ENCODE assay signal across 8 cellular contexts in the genomic region with DNA sequence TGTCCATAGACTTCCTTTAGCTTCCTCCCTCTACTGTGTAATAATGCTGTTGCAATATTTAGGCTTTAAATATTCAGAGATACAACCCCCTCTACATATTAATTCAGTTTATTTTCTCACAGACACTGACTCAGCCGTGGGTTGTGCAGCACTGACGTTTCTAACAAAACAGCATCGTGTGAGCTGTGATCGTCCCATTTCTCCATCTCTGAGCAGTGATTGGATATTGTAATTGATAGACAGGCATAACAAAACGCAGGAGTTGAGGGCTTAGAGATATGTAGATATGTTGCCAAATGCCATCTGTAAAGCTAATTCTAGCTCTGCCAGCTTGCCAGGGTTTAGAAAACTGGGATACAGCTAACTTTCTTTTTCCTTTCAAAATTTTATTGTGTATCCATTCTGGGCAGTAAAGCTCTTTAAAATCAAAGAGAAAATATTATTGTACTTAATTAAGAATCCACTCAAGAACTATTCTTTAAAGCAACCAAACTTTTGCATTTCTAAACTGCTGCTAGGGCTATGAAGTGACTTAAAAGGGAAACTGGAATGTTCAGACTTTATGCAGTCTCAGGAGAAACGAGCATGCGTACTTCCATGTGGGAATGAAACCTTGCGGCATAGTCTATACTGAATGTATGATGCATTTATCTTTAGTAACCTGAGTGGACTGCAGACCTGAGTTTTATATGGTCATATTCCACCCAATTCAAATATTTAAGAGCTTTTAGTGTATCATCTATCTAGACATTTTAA. TPM values are rescaled to one million over a fixed set of nuclear protein-coding genes. Genes with fewer than 3 reads are reported as not detected.
DNase-seq lines count a peak whose midpoint lies in the region; ATAC-seq, FAIRE-seq and TF ChIP-seq lines count a peak whose summit lies in the region.

No MANE protein-coding gene starts in this region.

- H3K9ac ChIP-seq in liver (ENCODE audit: low read depth in 1 of 2, low read length in 2 of 2) (peak overlapping the region; percentile 25 to 43), HepG2 (ENCODE audit: insufficient read depth, low read depth, low read length) (no peak overlapping the region)

- H3K4me1 Mint-ChIP-seq in WTC11 = peaks cover 37% of the 10 kb centered on the region
- peaks cover 5% of the 10 kb centered on the region for H3K4me1 Mint-ChIP-seq in glutamatergic neuron (ENCODE audit: low read depth, unreplicated experiment)

- in situ Hi-C loops in HepG2 (cut with HindIII; ENCODE audit: extremely low pct_ligation_motif_present, low pct_unique_long_range_greater_than_20kb) = no loop called here

- H3K27ac ChIP-seq in liver (ENCODE audit: low read depth in 1 of 2, low read length in 2 of 2) = peak overlapping the region; percentile 38 to 50
- no peak overlapping the region for H3K27ac ChIP-seq in HepG2 (ENCODE audit: extremely low read length, insufficient read depth, low read length)

- H3K36me3 ChIP-seq in liver (ENCODE audit: control insufficient read depth in 4 of 4, insufficient read depth in 3 of 4, low read depth in 1 of 4, low read length in 3 of 4) = no peaks in the 10 kb centered on the region
- no peaks in the 10 kb centered on the region for H3K36me3 ChIP-seq in HepG2 (replicated peaks in 1 of 2; ENCODE audit: control insufficient read depth in 1 of 2, insufficient read depth in 2 of 2, low read length in 2 of 2)

- H3K4me1 ChIP-seq in liver (ENCODE audit: control insufficient read depth in 4 of 4, insufficient read depth in 4 of 4, low read length in 3 of 4) = peaks cover 0 to 7% (median 4%) of the 10 kb centered on the region in 4 donors
- no peaks in the 10 kb centered on the region for H3K4me1 ChIP-seq in HepG2 (ENCODE audit: insufficient read depth, low read length)

- no peaks in the 10 kb centered on the region for H3K36me3 Mint-ChIP-seq in WTC11
- H3K36me3 Mint-ChIP-seq in glutamatergic neuron (ENCODE audit: unreplicated experiment) = no peaks in the 10 kb centered on the region

- intact Hi-C loops in HepG2 (cut with micrococcal nuclease; ENCODE audit: unreplicated experiment) = no loop called here

- TF ChIP-seq RAD21 in liver (IDR thresholded peaks at IDR 0.05) (no peak), HepG2 (CRISPR knock-in tag; IDR thresholded peaks at IDR 0.05) (no peak)

- CTCF ChIA-PET in HepG2 (lab: Yijun Ruan, JAX; ENCODE audit: low intra/inter-chr PET ratio, low total read pairs) = no interaction called here
- CTCF ChIA-PET in WTC11 (lab: Charles Lee) = interaction anchor here (0.5 kb wide), 1 partner anchor 28 kb away, joined by 6 read pairs; no protein-coding TSS in a partner anchor

- H3K9me3 ChIP-seq in liver (ENCODE audit: control insufficient read depth in 4 of 4, low read length in 3 of 4) (no peaks in the 10 kb centered on the region), HepG2 (ENCODE audit: low read length) (no peaks in the 10 kb centered on the region)

- no peak overlapping the region for H2AFZ ChIP-seq in HepG2 (ENCODE audit: low read length)

- H3K27me3 Mint-ChIP-seq in WTC11 (ENCODE audit: low read depth) (no peaks in the 10 kb centered on the region), glutamatergic neuron (ENCODE audit: unreplicated experiment) (no peaks in the 10 kb centered on the region)

- FAIRE-seq in HepG2 (lab: Jason Lieb, UNC) = no peak

- DNase-seq in HepG2 (ENCODE audit: low spot score) = no peak
- DNase-seq in WTC11 (ENCODE audit: low spot score) = no peak
- DNase-seq in glutamatergic neuron = no peak
- peak; percentile 96 for DNase-seq in renal cortical epithelial cell (ENCODE audit: low read depth)
- no peak for DNase-seq in activated CD4-positive, CD25-positive, alpha-beta regulatory T cell treated with anti-CD3 and anti-CD28 coated beads, Interleukin-2, amount 50 U/mL, for 72 hours

- TF ChIP-seq CTCF in liver (IDR thresholded peaks at IDR 0.05; ENCODE audit: low read depth, low read length, missing input control) = no peak
- TF ChIP-seq CTCF in HepG2 (CRISPR knock-in tag; IDR thresholded peaks at IDR 0.05) = no peak
- no peak for TF ChIP-seq CTCF in WTC11 (IDR thresholded peaks at IDR 0.05)
- no peak for TF ChIP-seq CTCF in glutamatergic neuron (IDR thresholded peaks at IDR 0.05; ENCODE audit: partially characterized antibody, unreplicated experiment)

- no TSS peak for BruUV-seq in HepG2 (replicated peaks; lab: Mats Ljungman, UMichigan)

- H3K9me3 Mint-ChIP-seq in WTC11 (no peaks in the 10 kb centered on the region), glutamatergic neuron (ENCODE audit: unreplicated experiment) (no peaks in the 10 kb centered on the region)

- no peaks in the 10 kb centered on the region for H4K20me1 ChIP-seq in HepG2 (ENCODE audit: insufficient read depth, low read length)

- TF ChIP-seq EP300 in HepG2 (IDR thresholded peaks at IDR 0.05; ENCODE audit: low read depth in 2 of 2, low read length in 2 of 2) (no peak), HepG2 (CRISPR knock-in tag; IDR thresholded peaks at IDR 0.05; ENCODE audit: borderline replicate concordance) (no peak)

- TF ChIP-seq POLR2A in HepG2 (IDR thresholded peaks at IDR 0.05; ENCODE audit: insufficient read depth in 1 of 2, low read depth in 2 of 2, low read length in 2 of 2) = no peak

- ATAC-seq in HepG2 (no peak), WTC11 (peak; percentile 93), HG03039 (IDR thresholded peaks at IDR 0.05; ENCODE audit: unreplicated experiment) (no peak), GM18498 (IDR thresholded peaks at IDR 0.05; ENCODE audit: unreplicated experiment) (no peak)

- H3K4me3 ChIP-seq in liver (ENCODE audit: low read depth in 1 of 3, low read length in 3 of 3) (peak overlapping the region in 1 of 3 donors; percentile 11), HepG2 (replicated peaks in 1 of 3; ENCODE audit: insufficient read depth in 1 of 3, low read depth in 2 of 3, low read length in 3 of 3) (no peak overlapping the region)

- WGBS in liver = 42% methylated on average over 8 of the region's 8 CpGs
- 89% methylated on average over 8 of the region's 8 CpGs for WGBS in HepG2 (ENCODE audit: low lambda C conversion rate)

- no peak overlapping the region for H3K4me2 ChIP-seq in HepG2 (ENCODE audit: low read depth, low read length)

- peak overlapping the region; percentile 54 for H3K4me3 Mint-ChIP-seq in WTC11
- peak overlapping the region; percentile 31 for H3K4me3 Mint-ChIP-seq in glutamatergic neuron (ENCODE audit: unreplicated experiment)

- POLR2A ChIA-PET in HepG2 (lab: Yijun Ruan, JAX) = no interaction called here
- POLR2A ChIA-PET in WTC11 (lab: Charles Lee) = no interaction called here

- no peaks in the 10 kb centered on the region for H3K27me3 ChIP-seq in liver (ENCODE audit: control insufficient read depth in 4 of 4, insufficient read depth in 4 of 4, low read length in 3 of 4)
- no peaks in the 10 kb centered on the region for H3K27me3 ChIP-seq in HepG2 (ENCODE audit: control insufficient read depth in 1 of 2, insufficient read depth in 2 of 2, low read length in 2 of 2)

- H3K27ac Mint-ChIP-seq in WTC11 (peak overlapping the region; percentile 58; the same call in 1 of the 2 replicates), glutamatergic neuron (ENCODE audit: unreplicated experiment) (peak overlapping the region; percentile 10)

- peaks cover 3% of the 10 kb centered on the region for H3K79me2 ChIP-seq in HepG2 (ENCODE audit: insufficient read depth, low read length)

RNA-seq across cellular contexts. Expression of a gene that starts 22.7 kb away (rescaled TPM):
- total RNA-seq in liver (10 to 100 TPM; 12.6 to 12.7 TPM), HepG2 (2016; rRNA removed; fragmentation: Illumina TruSeq; extraction: Trizol) (26.6 and 37.0 TPM in 2 replicates), WTC11 (2021) (18.4 to 19.4 TPM (median 18.6 TPM) in 3 replicates), glutamatergic neuron (ENCODE audit: unreplicated experiment) (42.6 TPM), renal cortical epithelial cell (126 and 188 TPM in 2 replicates)
- polyA plus RNA-seq in liver (1 to 10 TPM; 3.7 to 5.0 TPM), HepG2 (2011; rRNA removed) (9.0 and 9.8 TPM in 2 replicates)
- 50.4 and 58.1 TPM in 2 replicates for total RNA-seq in HepG2 (2016; cell fraction: cytosol; rRNA removed; fragmentation: Illumina TruSeq; extraction: Trizol; ENCODE audit: low read depth)
- 25.7 and 37.4 TPM in 2 replicates for total RNA-seq in HepG2 (2016; cell fraction: insoluble cytoplasmic fraction; rRNA removed; fragmentation: Illumina TruSeq; extraction: Trizol)
- 31.8 and 33.6 TPM in 2 replicates for total RNA-seq in HepG2 (2016; cell fraction: membrane; rRNA removed; fragmentation: Illumina TruSeq; extraction: Trizol)
- total RNA-seq in HepG2 (2016; cell fraction: nucleus; rRNA removed; fragmentation: Illumina TruSeq; extraction: Trizol) = 16.6 and 16.8 TPM in 2 replicates
- 4.9 and 7.3 TPM in 2 replicates for polyA plus RNA-seq in HepG2 (2011; cell fraction: cytosol; rRNA removed)
- 2.9 and 4.9 TPM in 2 replicates for polyA plus RNA-seq in HepG2 (2011; cell fraction: nucleus; rRNA removed)
- polyA plus RNA-seq in HepG2 (2012) = 8.5 and 9.6 TPM in 2 replicates
- 3.1 TPM in 2 replicates for polyA plus RNA-seq in HepG2 (2016; cell fraction: cytosol; fragmentation: Illumina TruSeq; extraction: Trizol; ENCODE audit: low read depth)
- polyA plus RNA-seq in HepG2 (2016; cell fraction: insoluble cytoplasmic fraction; fragmentation: Illumina TruSeq; extraction: Trizol; ENCODE audit: low read depth) = 26.9 and 29.0 TPM in 2 replicates
- 8.0 and 8.4 TPM in 2 replicates for polyA plus RNA-seq in HepG2 (2016; cell fraction: membrane; fragmentation: Illumina TruSeq; extraction: Trizol; ENCODE audit: low read depth)
- 10.4 and 10.9 TPM in 2 replicates for polyA plus RNA-seq in HepG2 (2016; cell fraction: nucleus; fragmentation: Illumina TruSeq; extraction: Trizol; ENCODE audit: insufficient read depth, low read depth)
- 18.5 and 18.6 TPM in 2 replicates for polyA minus RNA-seq in HepG2 (2011; rRNA and poly(A)+ RNA removed; ENCODE audit: low replicate concordance)
- 13.4 and 16.3 TPM in 2 replicates for polyA minus RNA-seq in HepG2 (2011; cell fraction: cytosol; rRNA and poly(A)+ RNA removed)
- 27.8 and 29.5 TPM in 2 replicates for polyA minus RNA-seq in HepG2 (2011; cell fraction: nucleus; rRNA and poly(A)+ RNA removed)

RNA-seq across cellular contexts. Expression of a gene that starts 55.5 kb away (rescaled TPM):
- not detected for total RNA-seq in liver
- polyA plus RNA-seq in liver = not detected
- total RNA-seq in HepG2 (2016; rRNA removed; fragmentation: Illumina TruSeq; extraction: Trizol) = not detected in 2 replicates
- not detected in 2 replicates for total RNA-seq in HepG2 (2016; cell fraction: cytosol; rRNA removed; fragmentation: Illumina TruSeq; extraction: Trizol; ENCODE audit: low read depth)
- not detected in 2 replicates for total RNA-seq in HepG2 (2016; cell fraction: insoluble cytoplasmic fraction; rRNA removed; fragmentation: Illumina TruSeq; extraction: Trizol)
- total RNA-seq in HepG2 (2016; cell fraction: membrane; rRNA removed; fragmentation: Illumina TruSeq; extraction: Trizol) = not detected in 2 replicates
- not detected in 2 replicates for total RNA-seq in HepG2 (2016; cell fraction: nucleus; rRNA removed; fragmentation: Illumina TruSeq; extraction: Trizol)
- polyA plus RNA-seq in HepG2 (2011; rRNA removed) = not detected in 2 replicates
- not detected in 2 replicates for polyA plus RNA-seq in HepG2 (2011; cell fraction: cytosol; rRNA removed)
- polyA plus RNA-seq in HepG2 (2011; cell fraction: nucleus; rRNA removed) = not detected in 2 replicates
- not detected in 2 replicates for polyA plus RNA-seq in HepG2 (2012)
- not detected in 2 replicates for polyA plus RNA-seq in HepG2 (2016; cell fraction: cytosol; fragmentation: Illumina TruSeq; extraction: Trizol; ENCODE audit: low read depth)
- polyA plus RNA-seq in HepG2 (2016; cell fraction: insoluble cytoplasmic fraction; fragmentation: Illumina TruSeq; extraction: Trizol; ENCODE audit: low read depth) = not detected in 2 replicates
- not detected in 2 replicates for polyA plus RNA-seq in HepG2 (2016; cell fraction: membrane; fragmentation: Illumina TruSeq; extraction: Trizol; ENCODE audit: low read depth)
- not detected in 2 replicates for polyA plus RNA-seq in HepG2 (2016; cell fraction: nucleus; fragmentation: Illumina TruSeq; extraction: Trizol; ENCODE audit: insufficient read depth, low read depth)
- polyA minus RNA-seq in HepG2 (2011; rRNA and poly(A)+ RNA removed; ENCODE audit: low replicate concordance) = not detected in 2 replicates
- polyA minus RNA-seq in HepG2 (2011; cell fraction: cytosol; rRNA and poly(A)+ RNA removed) = not detected in 2 replicates
- not detected in 2 replicates for polyA minus RNA-seq in HepG2 (2011; cell fraction: nucleus; rRNA and poly(A)+ RNA removed)
- not detected in 3 replicates for total RNA-seq in WTC11 (2021)
- not detected for total RNA-seq in glutamatergic neuron (ENCODE audit: unreplicated experiment)
- not detected in 2 replicates for total RNA-seq in renal cortical epithelial cell
